ENCODE assay signal across 1 cellular context in genomic region chr7:1074593-1075431, GRCh38.
TF ChIP-seq lines count a peak whose summit lies in the region.

No MANE protein-coding gene starts in this region.

TF ChIP-seq in H1, 55 proteins besides CTCF, POLR2A, EP300 and RAD21:
- TF ChIP-seq CBX5 (IDR thresholded peaks at IDR 0.05; ENCODE audit: low read depth, low read length): no peak
- no peak for TF ChIP-seq RXRA (IDR thresholded peaks at IDR 0.05; ENCODE audit: insufficient read depth, low read depth, low read length)
- no peak for TF ChIP-seq CHD2 (IDR thresholded peaks at IDR 0.05; ENCODE audit: low read length)
- TF ChIP-seq GABPA (IDR thresholded peaks at IDR 0.05; ENCODE audit: borderline replicate concordance, insufficient read depth, low read length): no peak
- TF ChIP-seq SIRT6 (IDR thresholded peaks at IDR 0.05; ENCODE audit: low read length): no peak
- no peak for TF ChIP-seq CREB1 (IDR thresholded peaks at IDR 0.05)
- no peak for TF ChIP-seq TAF7 (optimal IDR thresholded peaks at IDR 0.05; ENCODE audit: borderline replicate concordance, low read depth, low read length)
- TF ChIP-seq HDAC2 (IDR thresholded peaks at IDR 0.05; ENCODE audit: borderline replicate concordance in 1 of 2, low read depth in 2 of 2, low read length in 2 of 2): no peak
